ENCODE assay signal across 8 cellular contexts in the genomic region with DNA sequence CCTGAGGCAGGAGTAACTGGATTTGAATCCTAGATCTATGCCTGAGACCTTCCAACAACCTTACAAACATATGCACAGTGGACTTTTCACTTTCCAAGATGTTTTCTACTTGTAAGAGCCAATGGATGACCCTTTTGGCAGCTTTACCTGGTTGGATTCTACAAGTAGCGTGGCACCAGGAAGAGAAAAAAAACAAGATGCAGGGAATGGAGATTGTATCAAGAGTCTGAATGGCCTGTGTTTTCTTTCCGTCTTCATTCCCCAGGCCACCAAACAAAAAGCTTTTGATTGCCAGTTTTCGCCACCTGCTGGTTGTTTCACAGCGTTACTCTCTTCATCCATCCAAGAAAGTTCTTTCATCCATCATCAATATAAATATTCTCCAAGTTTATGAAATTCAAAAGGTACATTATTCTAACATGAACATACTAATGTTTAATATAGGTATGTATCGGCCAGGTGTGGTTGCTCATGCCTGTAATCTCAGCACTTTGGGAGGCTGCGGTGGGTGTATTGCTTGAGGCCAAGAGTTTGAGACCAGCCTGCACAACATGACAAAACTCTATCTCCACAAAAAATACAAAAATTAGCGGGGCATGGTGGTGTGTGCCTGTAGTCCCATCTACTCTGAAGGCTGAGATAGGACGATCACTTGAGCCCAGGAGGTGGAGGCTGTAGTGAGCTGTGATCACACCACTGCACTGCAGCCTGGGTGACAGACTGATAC. TPM values are rescaled to one million over a fixed set of nuclear protein-coding genes. Genes with fewer than 3 reads are reported as not detected.
DNase-seq lines count a peak whose midpoint lies in the region; ATAC-seq and TF ChIP-seq lines count a peak whose summit lies in the region.

No MANE protein-coding gene starts in this region.

- H3K9me3 Mint-ChIP-seq in CD4-positive, CD25-positive, alpha-beta regulatory T cell = peaks cover 0 to 1% (median 0%) of the 10 kb centered on the region in 7 donors
- no peaks in the 10 kb centered on the region for H3K9me3 Mint-ChIP-seq in effector memory CD8-positive, alpha-beta T cell

- peak overlapping the region in 2 of 4 donors; percentile 61 to 94 for H3K4me3 Mint-ChIP-seq in CD4-positive, CD25-positive, alpha-beta regulatory T cell
- H3K4me3 Mint-ChIP-seq in effector memory CD8-positive, alpha-beta T cell = no peak overlapping the region

- intact Hi-C loops in thyroid gland (cut with DNase I) = loop anchor here (5.0 kb wide), 1 partner anchor 306 kb away; no protein-coding TSS in a partner anchor

- H3K36me3 Mint-ChIP-seq in CD4-positive, CD25-positive, alpha-beta regulatory T cell = peaks cover under 1% of the 10 kb centered on the region
- peaks cover 20% of the 10 kb centered on the region for H3K36me3 Mint-ChIP-seq in effector memory CD8-positive, alpha-beta T cell (ENCODE audit: insufficient read depth)

- peaks cover 4 to 33% (median 21%) of the 10 kb centered on the region in 4 donors for H3K4me1 Mint-ChIP-seq in CD4-positive, CD25-positive, alpha-beta regulatory T cell
- H3K4me1 Mint-ChIP-seq in effector memory CD8-positive, alpha-beta T cell (ENCODE audit: low read depth in 2 of 2) = peaks cover 22 to 32% of the 10 kb centered on the region in 2 donors

- TF ChIP-seq CTCF in thyroid gland (IDR thresholded peaks at IDR 0.05) = peak; percentile 51 to 92 (median 72)

- H3K27me3 Mint-ChIP-seq in CD4-positive, CD25-positive, alpha-beta regulatory T cell = peaks cover 5% of the 10 kb centered on the region
- no peaks in the 10 kb centered on the region for H3K27me3 Mint-ChIP-seq in effector memory CD8-positive, alpha-beta T cell

- in situ Hi-C loops in HAP-1 (cut with MboI; ENCODE audit: low sequenced_read_pairs) = loop anchor here (25.0 kb wide), 1 partner anchor 186 kb away; no protein-coding TSS in a partner anchor

- H3K4me3 ChIP-seq in CD4-positive, CD25-positive, alpha-beta regulatory T cell (ENCODE audit: low read depth, low read length) = no peak overlapping the region
- H3K4me3 ChIP-seq in HAP-1 (no peak overlapping the region), thyroid gland (replicated peaks in 1 of 3) (no peak overlapping the region)

- H3K36me3 ChIP-seq in CD4-positive, CD25-positive, alpha-beta regulatory T cell (ENCODE audit: control insufficient read depth, insufficient read depth, low read length) = no peaks in the 10 kb centered on the region
- H3K36me3 ChIP-seq in HAP-1 (replicated peaks) (no peaks in the 10 kb centered on the region), thyroid gland (no peaks in the 10 kb centered on the region)

- no peak for ATAC-seq in CD4-positive, CD25-positive, alpha-beta regulatory T cell (ENCODE audit: low read depth in 2 of 2)
- ATAC-seq in effector memory CD8-positive, alpha-beta T cell (replicated peaks) = no peak
- no peak for ATAC-seq in HG03521 (IDR thresholded peaks at IDR 0.05; ENCODE audit: unreplicated experiment)

- TF ChIP-seq POLR2A in thyroid gland (IDR thresholded peaks at IDR 0.05) = no peak

- H3K9me3 ChIP-seq in CD4-positive, CD25-positive, alpha-beta regulatory T cell (ENCODE audit: control insufficient read depth in 2 of 2, low read length in 2 of 2) = no peaks in the 10 kb centered on the region
- no peaks in the 10 kb centered on the region for H3K9me3 ChIP-seq in HAP-1
- H3K9me3 ChIP-seq in thyroid gland = no peaks in the 10 kb centered on the region

- H3K27ac Mint-ChIP-seq in CD4-positive, CD25-positive, alpha-beta regulatory T cell = peak overlapping the region in 2 of 3 donors; percentile 20 to 27
- H3K27ac Mint-ChIP-seq in effector memory CD8-positive, alpha-beta T cell = peak overlapping the region; percentile 5

- 25 to 26% methylated on average over 8 of the region's 8 CpGs for WGBS in thyroid gland, 2 donors

- no peaks in the 10 kb centered on the region for H3K27me3 ChIP-seq in CD4-positive, CD25-positive, alpha-beta regulatory T cell (ENCODE audit: control insufficient read depth, insufficient read depth, low read length)
- H3K27me3 ChIP-seq in HAP-1 (ENCODE audit: low read depth) (no peaks in the 10 kb centered on the region), thyroid gland (no peaks in the 10 kb centered on the region)

- H3K4me1 ChIP-seq in CD4-positive, CD25-positive, alpha-beta regulatory T cell (ENCODE audit: control insufficient read depth, insufficient read depth, low read length, poor library complexity, severe bottlenecking) = peaks cover 22% of the 10 kb centered on the region
- peaks cover 10% of the 10 kb centered on the region for H3K4me1 ChIP-seq in HAP-1
- H3K4me1 ChIP-seq in thyroid gland = peaks cover 6 to 11% of the 10 kb centered on the region in 2 donors

- H3K27ac ChIP-seq in CD4-positive, CD25-positive, alpha-beta regulatory T cell (ENCODE audit: insufficient read depth, low read length, poor library complexity, severe bottlenecking) = no peak overlapping the region
- peak overlapping the region; percentile 20 to 63 (median 32) for H3K27ac ChIP-seq in thyroid gland

- peak; percentile 42 to 82 (median 68) for DNase-seq in CD4-positive, CD25-positive, alpha-beta regulatory T cell
- peak; percentile 74 to 80 for DNase-seq in HAP-1 (ENCODE audit: low spot score in 2 of 2)
- DNase-seq in NCI-H460 (ENCODE audit: extremely low read depth, low read depth) = peak; percentile 52
- peak; percentile 66 for DNase-seq in activated CD4-positive, alpha-beta T cell treated with anti-CD3 and anti-CD28 coated beads for 48 hours
- peak; percentile 48 to 58 (median 51) for DNase-seq in effector memory CD8-positive, alpha-beta T cell
- peak; percentile 80 for DNase-seq in midbrain (lab: John Stamatoyannopoulos, UW)
- peak; percentile 62 to 72 for DNase-seq in thyroid gland

RNA-seq across cellular contexts. Expression of a gene that starts 3.5 kb away (rescaled TPM):
- 125 TPM for total RNA-seq in CD4-positive, CD25-positive, alpha-beta regulatory T cell
- 10 to 100 TPM; 19.1 to 39.0 (median 29.5) TPM for polyA plus RNA-seq in CD4-positive, CD25-positive, alpha-beta regulatory T cell
- 12.2 and 12.3 TPM in 2 replicates for total RNA-seq in NCI-H460 (2014; rRNA removed; shearing (Covaris generic))
- 8.3 and 14.7 TPM in 2 replicates for polyA plus RNA-seq in NCI-H460 (2014; cell fraction: nucleus; rRNA removed)
- total RNA-seq in thyroid gland = 100 to 1,000 TPM; 108 to 163 (median 115) TPM

RNA-seq across cellular contexts. Expression of a gene that starts 43.9 kb away (rescaled TPM):
- 42.0 TPM for total RNA-seq in CD4-positive, CD25-positive, alpha-beta regulatory T cell
- polyA plus RNA-seq in CD4-positive, CD25-positive, alpha-beta regulatory T cell = 100 to 1,000 TPM in 3 of 4 donors, 10 to 100 TPM in 1; 99.8 to 119 (median 106) TPM
- total RNA-seq in NCI-H460 (2014; rRNA removed; shearing (Covaris generic)) = 29.8 and 30.7 TPM in 2 replicates
- 32.4 and 39.0 TPM in 2 replicates for polyA plus RNA-seq in NCI-H460 (2014; cell fraction: nucleus; rRNA removed)
- total RNA-seq in thyroid gland = 10 to 100 TPM; 30.7 to 85.7 (median 46.8) TPM
